In genomic region chr4:100042235-100042634, GRCh38 we compare ENCODE assay signal across 30 cellular contexts.
DNase-seq lines count a peak whose midpoint lies in the region; ATAC-seq, FAIRE-seq and TF ChIP-seq lines count a peak whose summit lies in the region.
"Had no signal": no experiment of that assay in that cellular context is flagged by ENCODE, and none has a peak within 500 bp of the region (broad histone marks: within the 10 kb centered on the region; RNA-seq: fewer than 3 reads in every experiment).

No MANE protein-coding gene starts in this region.

- H3K4me2 ChIP-seq in HepG2 (ENCODE audit: low read depth, low read length) = no peak overlapping the region
- H3K4me2 ChIP-seq: neural progenitor cell, PC-9 had no signal

- DNase-seq in HepG2 (ENCODE audit: low spot score) (no peak), right lobe of liver (no peak), epithelial cell of esophagus (ENCODE audit: low read depth) (peak; percentile 58), iris pigment epithelial cell (ENCODE audit: low read depth) (peak; percentile 92), upper lobe of right lung (no peak), SW 1271 (lab: John Stamatoyannopoulos, UW) (no peak), T-helper 9 cell (no peak), T-helper 2 cell (no peak)
- DNase-seq: activated CD4-positive, alpha-beta T cell treated with anti-CD3 and anti-CD28 coated beads for 48 hours; aorta; colonic mucosa; DND-41; effector memory CD4-positive, alpha-beta T cell; erythroblast; gastrocnemius medialis; GF-D8; mesendoderm; NCI-H1417 treated with DMSO at 0.1 percent for 48 hours; NCI-H2029 treated with DMSO at 0.1 percent for 48 hours; NCI-H526 treated with DMSO at 0.1 percent for 48 hours; spleen; stimulated activated naive CD8-positive, alpha-beta T cell treated with anti-CD3 and anti-CD28 coated beads, Interleukin-15, amount 100 ng/mL, for 72 hours had no signal

- H3K9ac ChIP-seq in HepG2 (ENCODE audit: insufficient read depth, low read depth, low read length) = no peak overlapping the region
- H3K9ac ChIP-seq: neural progenitor cell had no signal

- in situ Hi-C loops in HepG2 (cut with HindIII; ENCODE audit: extremely low pct_ligation_motif_present, low pct_unique_long_range_greater_than_20kb) = no loop called here

- H2AFZ ChIP-seq in HepG2 (ENCODE audit: low read length) = no peak overlapping the region
- H2AFZ ChIP-seq: neural progenitor cell, PC-9 had no signal

- H3K4me1 ChIP-seq in HepG2 (ENCODE audit: insufficient read depth, low read length) (no peaks in the 10 kb centered on the region), right lobe of liver (no peaks in the 10 kb centered on the region), upper lobe of right lung (no peaks in the 10 kb centered on the region)
- H3K4me1 ChIP-seq: colonic mucosa, gastrocnemius medialis, neural progenitor cell, right atrium auricular region, spleen had no signal

- CTCF ChIA-PET in HepG2 (lab: Yijun Ruan, JAX; ENCODE audit: low intra/inter-chr PET ratio, low total read pairs) = no interaction called here

- no TSS peak for BruUV-seq in HepG2 (replicated peaks; lab: Mats Ljungman, UMichigan)

- H3K4me3 ChIP-seq in HepG2 (replicated peaks in 1 of 3; ENCODE audit: insufficient read depth in 1 of 3, low read depth in 2 of 3, low read length in 3 of 3) = no peak overlapping the region
- no peak overlapping the region for H3K4me3 ChIP-seq in right lobe of liver
- no peak overlapping the region for H3K4me3 ChIP-seq in epithelial cell of esophagus (ENCODE audit: low read length)
- H3K4me3 ChIP-seq in upper lobe of right lung = no peak overlapping the region
- H3K4me3 ChIP-seq: cardiac muscle cell, colonic mucosa, gastrocnemius medialis, K562, neural progenitor cell, PC-9, right atrium auricular region, spleen, thoracic aorta had no signal

- H4K20me1 ChIP-seq in HepG2 (ENCODE audit: insufficient read depth, low read length) = no peaks in the 10 kb centered on the region

- no peaks in the 10 kb centered on the region for H3K79me2 ChIP-seq in HepG2 (ENCODE audit: insufficient read depth, low read length)

- H3K27ac ChIP-seq in HepG2 (ENCODE audit: extremely low read length, insufficient read depth, low read length) = no peak overlapping the region
- no peak overlapping the region for H3K27ac ChIP-seq in right lobe of liver
- no peak overlapping the region for H3K27ac ChIP-seq in upper lobe of right lung
- H3K27ac ChIP-seq: cardiac muscle cell, colonic mucosa, gastrocnemius medialis, neural progenitor cell, PC-9, right atrium auricular region, spleen, thoracic aorta had no signal

- ATAC-seq in HepG2 (no peak), right lobe of liver (no peak), upper lobe of right lung (peak; percentile 83)
- ATAC-seq: gastrocnemius medialis; K562; stimulated activated naive CD8-positive, alpha-beta T cell treated with anti-CD3 and anti-CD28 coated beads, Interleukin-15, amount 100 ng/mL, for 72 hours had no signal

- H3K36me3 ChIP-seq in HepG2 (replicated peaks in 1 of 2; ENCODE audit: control insufficient read depth in 1 of 2, insufficient read depth in 2 of 2, low read length in 2 of 2) = no peaks in the 10 kb centered on the region
- H3K36me3 ChIP-seq in right lobe of liver = no peaks in the 10 kb centered on the region
- no peaks in the 10 kb centered on the region for H3K36me3 ChIP-seq in upper lobe of right lung
- H3K36me3 ChIP-seq: cardiac muscle cell, colonic mucosa, gastrocnemius medialis, neural progenitor cell, right atrium auricular region, spleen, thoracic aorta had no signal

- no peak for FAIRE-seq in HepG2 (lab: Jason Lieb, UNC)
- FAIRE-seq: A204.1, D721Med, K562 had no signal

- no peak for TF ChIP-seq EP300 in HepG2 (IDR thresholded peaks at IDR 0.05; ENCODE audit: low read depth in 2 of 2, low read length in 2 of 2)
- TF ChIP-seq EP300 in HepG2 (CRISPR knock-in tag; IDR thresholded peaks at IDR 0.05; ENCODE audit: borderline replicate concordance) = no peak

- intact Hi-C loops in HepG2 (cut with micrococcal nuclease; ENCODE audit: unreplicated experiment) (no loop called here), right lobe of liver (cut with DNase I) (no loop called here), upper lobe of right lung (cut with DNase I) (no loop called here)

- no peaks in the 10 kb centered on the region for H3K27me3 ChIP-seq in HepG2 (ENCODE audit: control insufficient read depth in 1 of 2, insufficient read depth in 2 of 2, low read length in 2 of 2)
- no peaks in the 10 kb centered on the region for H3K27me3 ChIP-seq in right lobe of liver
- no peaks in the 10 kb centered on the region for H3K27me3 ChIP-seq in upper lobe of right lung
- H3K27me3 ChIP-seq: cardiac muscle cell, colonic mucosa, gastrocnemius medialis, neural progenitor cell, right atrium auricular region, spleen had no signal

- 0% methylated on average over 2 of the region's 2 CpGs for WGBS in HepG2 (ENCODE audit: low lambda C conversion rate)
- 51% methylated on average over 2 of the region's 2 CpGs for WGBS in right lobe of liver (ENCODE audit: insufficient coverage, low coverage, low lambda C conversion rate, missing lambda C conversion rate)

- H3K9me3 ChIP-seq in HepG2 (ENCODE audit: low read length) (no peaks in the 10 kb centered on the region), right lobe of liver (peaks cover 0 to 2% (median 0%) of the 10 kb centered on the region in 4 donors), upper lobe of right lung (no peaks in the 10 kb centered on the region)
- H3K9me3 ChIP-seq: colonic mucosa, gastrocnemius medialis, right atrium auricular region, thoracic aorta had no signal

- no peak for TF ChIP-seq POLR2A in HepG2 (IDR thresholded peaks at IDR 0.05; ENCODE audit: insufficient read depth in 1 of 2, low read depth in 2 of 2, low read length in 2 of 2)
- TF ChIP-seq POLR2A in right lobe of liver (IDR thresholded peaks at IDR 0.05) = no peak

- no peak for TF ChIP-seq RAD21 in HepG2 (CRISPR knock-in tag; IDR thresholded peaks at IDR 0.05)

- TF ChIP-seq CTCF in HepG2 (CRISPR knock-in tag; IDR thresholded peaks at IDR 0.05) = no peak
- TF ChIP-seq CTCF in right lobe of liver (IDR thresholded peaks at IDR 0.05) = no peak
- no peak for TF ChIP-seq CTCF in epithelial cell of esophagus (IDR thresholded peaks at IDR 0.05; ENCODE audit: insufficient read depth, low read depth, low read length, missing control alignments)
- TF ChIP-seq CTCF in upper lobe of right lung (IDR thresholded peaks at IDR 0.05) = no peak

- POLR2A ChIA-PET in HepG2 (lab: Yijun Ruan, JAX) = no interaction called here

TF ChIP-seq in HepG2, 621 proteins besides CTCF, POLR2A, EP300 and RAD21:
- TF ChIP-seq CEBPB (IDR thresholded peaks at IDR 0.05; ENCODE audit: borderline replicate concordance, low read depth, low read length) (peak; percentile 50; the same call in 1 of the 2 replicates), NFYB (CRISPR knock-in tag; IDR thresholded peaks at IDR 0.05) (no peak), KAT7 (CRISPR knock-in tag; IDR thresholded peaks at IDR 0.05; ENCODE audit: borderline replicate concordance) (no peak), ZNF431 (CRISPR knock-in tag; IDR thresholded peaks at IDR 0.05; ENCODE audit: borderline replicate concordance, low read depth) (no peak), FOXC1 (CRISPR knock-in tag; IDR thresholded peaks at IDR 0.05; ENCODE audit: borderline replicate concordance) (no peak), NRL (CRISPR knock-in tag; IDR thresholded peaks at IDR 0.05; ENCODE audit: borderline replicate concordance) (no peak), SSRP1 (CRISPR knock-in tag; IDR thresholded peaks at IDR 0.05) (no peak), FOXK2 (IDR thresholded peaks at IDR 0.05) (no peak)
- TF ChIP-seq, protein P1, sequence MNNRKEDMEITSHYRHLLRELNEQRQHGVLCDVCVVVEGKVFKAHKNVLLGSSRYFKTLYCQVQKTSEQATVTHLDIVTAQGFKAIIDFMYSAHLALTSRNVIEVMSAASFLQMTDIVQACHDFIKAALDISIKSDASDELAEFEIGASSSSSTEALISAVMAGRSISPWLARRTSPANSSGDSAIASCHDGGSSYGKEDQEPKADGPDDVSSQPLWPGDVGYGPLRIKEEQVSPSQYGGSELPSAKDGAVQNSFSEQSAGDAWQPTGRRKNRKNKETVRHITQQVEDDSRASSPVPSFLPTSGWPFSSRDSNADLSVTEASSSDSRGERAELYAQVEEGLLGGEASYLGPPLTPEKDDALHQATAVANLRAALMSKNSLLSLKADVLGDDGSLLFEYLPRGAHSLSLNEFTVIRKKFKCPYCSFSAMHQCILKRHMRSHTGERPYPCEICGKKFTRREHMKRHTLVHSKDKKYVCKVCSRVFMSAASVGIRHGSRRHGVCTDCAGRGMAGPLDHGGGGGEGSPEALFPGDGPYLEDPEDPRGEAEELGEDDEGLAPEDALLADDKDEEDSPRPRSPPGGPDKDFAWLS (CRISPR knock-in tag; IDR thresholded peaks at IDR 0.05; ENCODE audit: borderline replicate concordance) = no peak
TF ChIP-seq in HepG2: peak in this region for 1.

Comparison
In these comparisons a context has a peak if more than half of its experiments do, and no peak if none do; other contexts are left out.
1. DNase-seq: peak in epithelial cell of esophagus (single experiment) and iris pigment epithelial cell (single experiment); none in HepG2 (single experiment), right lobe of liver (0 of 3), upper lobe of right lung (single experiment), SW 1271 (0 of 2), T-helper 9 cell (single experiment) and T-helper 2 cell (0 of 5).